ENCODE assay signal across 19 cellular contexts in the genomic region with DNA sequence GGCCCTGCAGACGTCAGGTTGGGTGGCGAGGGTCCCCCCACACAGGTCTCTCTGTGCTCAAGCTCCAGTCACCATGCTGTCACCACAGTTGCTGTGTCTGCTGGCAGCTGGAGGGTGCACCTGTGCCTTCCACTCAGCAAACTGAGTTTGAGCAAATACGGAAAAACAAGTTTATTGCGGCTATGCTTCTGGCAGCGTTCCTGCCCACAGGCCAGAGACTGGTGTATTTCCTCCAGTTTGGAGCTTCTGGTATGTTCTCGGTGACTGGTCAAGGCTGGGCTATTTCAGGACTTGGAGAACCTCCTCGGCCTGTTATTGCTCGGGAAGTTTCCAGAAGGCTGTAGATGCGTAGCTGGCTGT.
DNase-seq lines count a peak whose midpoint lies in the region; ATAC-seq and TF ChIP-seq lines count a peak whose summit lies in the region.
"Had no signal": no experiment of that assay in that cellular context is flagged by ENCODE, and none has a peak within 500 bp of the region (broad histone marks: within the 10 kb centered on the region; RNA-seq: fewer than 3 reads in every experiment).

No MANE protein-coding gene starts in this region.

- intact Hi-C loops in mucosa of descending colon (cut with DNase I, micrococcal nuclease), result no loop called here
- intact Hi-C loops in activated CD4-positive, alpha-beta T cell treated with anti-CD3 and anti-CD28 coated beads for 36 hours (cut with DNase I, micrococcal nuclease), result no loop called here

- no peaks in the 10 kb centered on the region for H3K9me3 Mint-ChIP-seq in activated CD4-positive, alpha-beta T cell treated with anti-CD3 and anti-CD28 coated beads for 36 hours (ENCODE audit: low read depth)
- H3K9me3 Mint-ChIP-seq: CD14-positive monocyte had no signal

- ATAC-seq in mucosa of descending colon, result peak; percentile 91
- ATAC-seq in thoracic aorta (ENCODE audit: insufficient number of reproducible peaks, low FRiP score, low read depth), result no peak
- no peak for ATAC-seq in activated CD4-positive, alpha-beta T cell treated with anti-CD3 and anti-CD28 coated beads for 36 hours

- H3K36me3 Mint-ChIP-seq in activated CD4-positive, alpha-beta T cell treated with anti-CD3 and anti-CD28 coated beads for 36 hours (ENCODE audit: low read depth), result no peaks in the 10 kb centered on the region
- H3K36me3 Mint-ChIP-seq: CD14-positive monocyte had no signal

- no peak for TF ChIP-seq CTCF in mucosa of descending colon (IDR thresholded peaks at IDR 0.05)
- no peak for TF ChIP-seq CTCF in thoracic aorta (IDR thresholded peaks at IDR 0.05)

- H3K4me3 Mint-ChIP-seq in activated CD4-positive, alpha-beta T cell treated with anti-CD3 and anti-CD28 coated beads for 36 hours, result no peak overlapping the region
- H3K4me3 Mint-ChIP-seq: CD14-positive monocyte had no signal

- peak overlapping the region; percentile 64 for H3K27ac ChIP-seq in SJCRH30
- H3K27ac ChIP-seq in thoracic aorta, result peak overlapping the region; percentile 30 to 59
- H3K27ac ChIP-seq: KMS-11, suprapubic skin, WERI-Rb-1 had no signal

- H3K4me3 ChIP-seq in SJCRH30 (no peak overlapping the region), mucosa of descending colon (no peak overlapping the region), thoracic aorta (no peak overlapping the region)
- H3K4me3 ChIP-seq: suprapubic skin had no signal

- H3K36me3 ChIP-seq in SJCRH30 (no peaks in the 10 kb centered on the region), mucosa of descending colon (ENCODE audit: low read depth) (no peaks in the 10 kb centered on the region), thoracic aorta (no peaks in the 10 kb centered on the region)
- H3K36me3 ChIP-seq: suprapubic skin, WERI-Rb-1 had no signal

- POLR2A ChIA-PET in activated CD4-positive, alpha-beta T cell treated with anti-CD3 and anti-CD28 coated beads for 36 hours (lab: Charles Lee), result no interaction called here

- H3K9me3 ChIP-seq in SJCRH30 (replicated peaks), result no peaks in the 10 kb centered on the region
- no peaks in the 10 kb centered on the region for H3K9me3 ChIP-seq in mucosa of descending colon
- H3K9me3 ChIP-seq in thoracic aorta, result no peaks in the 10 kb centered on the region
- H3K9me3 ChIP-seq: suprapubic skin had no signal

- H3K27me3 Mint-ChIP-seq in activated CD4-positive, alpha-beta T cell treated with anti-CD3 and anti-CD28 coated beads for 36 hours, result no peaks in the 10 kb centered on the region

- CTCF ChIA-PET in activated CD4-positive, alpha-beta T cell treated with anti-CD3 and anti-CD28 coated beads for 36 hours (lab: Charles Lee), result interaction anchor here (0.6 kb wide), 1 partner anchor 351 kb away, joined by 3 read pairs; no protein-coding TSS in a partner anchor

- peak; percentile 27 for DNase-seq in DMS79 treated with DMSO at 0.1 percent for 48 hours (lab: John Stamatoyannopoulos, UW)
- no peak for DNase-seq in DMS79 (lab: John Stamatoyannopoulos, UW)
- peak; percentile 83 to 87 for DNase-seq in SJCRH30
- DNase-seq in mucosa of descending colon, result peak; percentile 75 to 86 (median 78)
- DNase-seq in thoracic aorta (ENCODE audit: low spot score), result no peak
- DNase-seq in activated CD4-positive, alpha-beta T cell treated with anti-CD3 and anti-CD28 coated beads for 36 hours, result no peak
- DNase-seq in NCI-H446 (lab: John Stamatoyannopoulos, UW), result no peak
- no peak for DNase-seq in OCI-M1 (lab: John Stamatoyannopoulos, UW)
- DNase-seq: activated effector memory CD4-positive, alpha-beta T cell treated with Interleukin-2 at 50 U/mL for 16 hours; amniotic stem cell; cortex of kidney; EL; NCI-H1417; NCI-H526; WERI-Rb-1 had no signal

- H3K4me1 Mint-ChIP-seq in activated CD4-positive, alpha-beta T cell treated with anti-CD3 and anti-CD28 coated beads for 36 hours, result no peaks in the 10 kb centered on the region

- H3K27me3 ChIP-seq in SJCRH30, result no peaks in the 10 kb centered on the region
- no peaks in the 10 kb centered on the region for H3K27me3 ChIP-seq in thoracic aorta (replicated peaks; ENCODE audit: insufficient read depth)
- H3K27me3 ChIP-seq: suprapubic skin had no signal

- no peak overlapping the region for H3K27ac Mint-ChIP-seq in activated CD4-positive, alpha-beta T cell treated with anti-CD3 and anti-CD28 coated beads for 36 hours
- H3K27ac Mint-ChIP-seq: CD14-positive monocyte, progenitor cell of endocrine pancreas had no signal

- peaks cover 47% of the 10 kb centered on the region for H3K4me1 ChIP-seq in SJCRH30
- H3K4me1 ChIP-seq in mucosa of descending colon (ENCODE audit: low read depth), result peaks cover 22% of the 10 kb centered on the region
- H3K4me1 ChIP-seq in thoracic aorta (ENCODE audit: control insufficient read depth in 1 of 2, low read depth in 2 of 2), result peaks cover 35 to 60% of the 10 kb centered on the region in 2 donors

Comparison
In these comparisons a context has a peak if more than half of its experiments do, and no peak if none do; other contexts are left out.
1. DNase-seq: peak in DMS79 treated with DMSO at 0.1 percent for 48 hours (single experiment), SJCRH30 (2 of 2) and mucosa of descending colon (3 of 3); none in DMS79 (single experiment), thoracic aorta (single experiment), activated CD4-positive, alpha-beta T cell treated with anti-CD3 and anti-CD28 coated beads for 36 hours (single experiment), NCI-H446 (0 of 2) and OCI-M1 (single experiment).